Comparison of ENCODE assay signal across 27 cellular contexts in genomic region chr2:10561636-10562035, GRCh38.
"Had no signal": no experiment of that assay in that cellular context is flagged by ENCODE, and none has a peak within 500 bp of the region (broad histone marks: within the 10 kb centered on the region; RNA-seq: fewer than 3 reads in every experiment).

No MANE protein-coding gene starts in this region.

- H3K9me3 ChIP-seq: adrenal gland, ascending aorta, esophagus squamous epithelium, gastrocnemius medialis, sigmoid colon, thoracic aorta, upper lobe of right lung had no signal

- H3K4me1 Mint-ChIP-seq: activated naive CD4-positive, alpha-beta T cell treated with anti-CD3 and anti-CD28 coated beads, Interleukin-2, amount 50 U/mL, for 24 hours; stimulated activated naive B cell treated with anti-CD40 and anti-IgM and Interleukin-4, amounts not matched to agents 10 μg/mL and 1 μg/mL and 100 μg/mL, for 72 hours had no signal

- H3K9ac ChIP-seq: neural progenitor cell had no signal

- H3K9me3 Mint-ChIP-seq: activated CD4-positive, alpha-beta memory T cell treated with anti-CD3 and anti-CD28 coated beads for 36 hours; neural progenitor cell; stimulated activated naive B cell treated with anti-CD40 and anti-IgM and Interleukin-4, amounts not matched to agents 10 μg/mL and 1 μg/mL and 100 μg/mL, for 72 hours had no signal

- H3K4me1 ChIP-seq: adrenal gland, ascending aorta, gastrocnemius medialis, left ventricle myocardium inferior, neural progenitor cell, sigmoid colon, upper lobe of right lung had no signal

- ATAC-seq: gastrocnemius medialis; naive thymus-derived CD8-positive, alpha-beta T cell; stimulated activated naive B cell treated with anti-CD40 and anti-IgM and Interleukin-4, amounts not matched to agents 10 μg/mL and 1 μg/mL and 100 μg/mL, for 72 hours; T-helper 17 cell; upper lobe of right lung had no signal

- H3K27ac ChIP-seq: adrenal gland, ascending aorta, brain microvascular endothelial cell, esophagus squamous epithelium, gastrocnemius medialis, left ventricle myocardium inferior, neural progenitor cell, sigmoid colon, thoracic aorta, upper lobe of right lung had no signal

- DNase-seq: activated CD4-positive, alpha-beta memory T cell treated with anti-CD3 and anti-CD28 coated beads for 36 hours; activated CD4-positive, alpha-beta T cell treated with anti-CD3 and anti-CD28 coated beads for 48 hours; activated gamma-delta T cell treated with Interleukin-2 at 50 U/mL for 16 hours; activated T-cell treated with anti-CD3 and anti-CD28 coated beads for 4 hours; adrenal gland; brain microvascular endothelial cell; caudate nucleus; esophagus squamous epithelium; gastrocnemius medialis; hippocampal formation; left ventricle myocardium inferior; naive thymus-derived CD8-positive, alpha-beta T cell; retina; sigmoid colon; stimulated activated CD4-positive, alpha-beta T cell treated with anti-CD3 and anti-CD28 coated beads, Interleukin-2, amount 100 ng/mL, for 48 hours; stimulated activated CD8-positive, alpha-beta memory T cell treated with anti-CD3 and anti-CD28 coated beads, Interleukin-4, amount 100 ng/mL, for 48 hours; stimulated activated naive B cell treated with anti-CD40 and anti-IgM and Interleukin-4, amounts not matched to agents 10 μg/mL and 1 μg/mL and 100 μg/mL, for 72 hours; T-helper 17 cell; upper lobe of right lung had no signal

- H3K4me3 Mint-ChIP-seq: activated CD4-positive, alpha-beta memory T cell treated with anti-CD3 and anti-CD28 coated beads for 36 hours; activated naive CD4-positive, alpha-beta T cell treated with anti-CD3 and anti-CD28 coated beads, Interleukin-2, amount 50 U/mL, for 24 hours; mesothelial cell of epicardium; naive thymus-derived CD8-positive, alpha-beta T cell; neural progenitor cell; stimulated activated naive B cell treated with anti-CD40 and anti-IgM and Interleukin-4, amounts not matched to agents 10 μg/mL and 1 μg/mL and 100 μg/mL, for 72 hours; T-helper 17 cell had no signal

- H3K27me3 ChIP-seq: adrenal gland, ascending aorta, brain microvascular endothelial cell, esophagus squamous epithelium, gastrocnemius medialis, neural progenitor cell, sigmoid colon, upper lobe of right lung had no signal

- H3K36me3 ChIP-seq: adrenal gland, brain microvascular endothelial cell, gastrocnemius medialis, neural progenitor cell, sigmoid colon, thoracic aorta, upper lobe of right lung had no signal

- H2AFZ ChIP-seq: neural progenitor cell had no signal

- FAIRE-seq: colon had no signal

- H3K27ac Mint-ChIP-seq: activated CD4-positive, alpha-beta memory T cell treated with anti-CD3 and anti-CD28 coated beads for 36 hours; activated naive CD4-positive, alpha-beta T cell treated with anti-CD3 and anti-CD28 coated beads, Interleukin-2, amount 50 U/mL, for 24 hours; neural progenitor cell; progenitor cell of endocrine pancreas; stimulated activated naive B cell treated with anti-CD40 and anti-IgM and Interleukin-4, amounts not matched to agents 10 μg/mL and 1 μg/mL and 100 μg/mL, for 72 hours had no signal

- H3K27me3 Mint-ChIP-seq: activated CD4-positive, alpha-beta memory T cell treated with anti-CD3 and anti-CD28 coated beads for 36 hours; activated naive CD4-positive, alpha-beta T cell treated with anti-CD3 and anti-CD28 coated beads, Interleukin-2, amount 50 U/mL, for 24 hours; naive thymus-derived CD8-positive, alpha-beta T cell; progenitor cell of endocrine pancreas; stimulated activated naive B cell treated with anti-CD40 and anti-IgM and Interleukin-4, amounts not matched to agents 10 μg/mL and 1 μg/mL and 100 μg/mL, for 72 hours; T-helper 17 cell had no signal

- H3K4me3 ChIP-seq: adrenal gland, ascending aorta, esophagus squamous epithelium, gastrocnemius medialis, left ventricle myocardium inferior, neural progenitor cell, sigmoid colon, smooth muscle cell, thoracic aorta, upper lobe of right lung had no signal

- H3K4me2 ChIP-seq: neural progenitor cell, smooth muscle cell had no signal
